16 cellular contexts compared by ENCODE assay signal in the genomic region with DNA sequence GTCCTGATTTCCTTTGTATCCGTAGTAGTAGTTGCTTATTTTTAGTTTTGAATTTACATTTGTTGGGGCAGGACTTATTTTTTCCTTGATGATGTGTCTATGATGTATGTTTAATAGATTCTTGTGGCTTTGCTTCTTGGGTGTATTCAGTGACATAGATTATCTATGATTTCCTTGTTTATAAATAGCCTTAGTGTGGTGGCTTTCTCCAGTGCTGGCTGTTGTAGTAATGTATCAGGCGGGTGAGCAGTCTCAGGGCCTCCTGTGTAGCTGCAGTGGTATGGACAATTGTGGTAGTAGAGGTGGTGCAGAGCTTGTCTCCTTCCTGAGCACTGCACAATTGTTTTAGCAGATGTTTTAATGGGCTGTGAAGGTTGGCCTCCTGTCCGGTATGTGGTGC.
DNase-seq lines count a peak whose midpoint lies in the region.
"Had no signal": no experiment of that assay in that cellular context is flagged by ENCODE, and none has a peak within 500 bp of the region (broad histone marks: within the 10 kb centered on the region; RNA-seq: fewer than 3 reads in every experiment).

No MANE protein-coding gene starts in this region.

- no peak overlapping the region for H4K91ac ChIP-seq in neuronal stem cell (ENCODE audit: low read depth, low read length, poor library complexity)

- H2AFZ ChIP-seq in neuronal stem cell (ENCODE audit: low read length): no peak overlapping the region

- H3K14ac ChIP-seq in neuronal stem cell (ENCODE audit: low read length): no peak overlapping the region

- H3K4me1 ChIP-seq in neuronal stem cell (ENCODE audit: control insufficient read depth in 2 of 2, insufficient read depth in 1 of 2, low read depth in 1 of 2, low read length in 2 of 2): no peaks in the 10 kb centered on the region
- H3K4me1 ChIP-seq: ascending aorta, BLaER1, SJCRH30 had no signal

- H3K9ac ChIP-seq in neuronal stem cell (ENCODE audit: low read depth, low read length, poor library complexity): no peak overlapping the region
- H3K9ac ChIP-seq: BLaER1 had no signal

- H3K4me3 ChIP-seq in neuronal stem cell (ENCODE audit: low read length in 2 of 2): no peak overlapping the region
- H3K4me3 ChIP-seq: ascending aorta, BLaER1, SJCRH30 had no signal

- H3K9me3 ChIP-seq in neuronal stem cell (replicated peaks in 1 of 2; ENCODE audit: control insufficient read depth in 2 of 2, insufficient read depth in 1 of 2, low read depth in 1 of 2, low read length in 2 of 2): peaks cover 0 to 12% of the 10 kb centered on the region in 2 donors
- H3K9me3 ChIP-seq: ascending aorta, BLaER1, SJCRH30 had no signal

- H3K36me3 ChIP-seq in neuronal stem cell (replicated peaks in 1 of 2; ENCODE audit: control insufficient read depth in 2 of 2, insufficient read depth in 2 of 2, low read length in 2 of 2): peaks cover 18 to 98% of the 10 kb centered on the region in 2 donors

- H4K8ac ChIP-seq in neuronal stem cell (ENCODE audit: low read depth, low read length): no peak overlapping the region

- no peak overlapping the region for H3K27ac ChIP-seq in neuronal stem cell (replicated peaks; ENCODE audit: low read length)
- H3K27ac ChIP-seq: ascending aorta, BLaER1, SJCRH30 had no signal

- H3K4me2 ChIP-seq in neuronal stem cell (ENCODE audit: insufficient read depth, low read length, poor library complexity, severe bottlenecking): no peak overlapping the region
- H3K4me2 ChIP-seq: BLaER1 had no signal

- no peak overlapping the region for H3K18ac ChIP-seq in neuronal stem cell (ENCODE audit: low read length)

- no peak overlapping the region for H2BK5ac ChIP-seq in neuronal stem cell (ENCODE audit: low read length)

- H3K4me1 Mint-ChIP-seq in activated naive CD8-positive, alpha-beta T cell treated with anti-CD3 and anti-CD28 coated beads for 36 hours: peaks cover 30% of the 10 kb centered on the region
- H3K4me1 Mint-ChIP-seq in immature natural killer cell: peaks cover 27 to 39% of the 10 kb centered on the region in 2 donors

- H2BK12ac ChIP-seq in neuronal stem cell (ENCODE audit: low read length): no peak overlapping the region

- DNase-seq in AG08396 (ENCODE audit: low spot score): peak; percentile 29
- DNase-seq in EH (ENCODE audit: low read depth): peak; percentile 41
- DNase-seq in activated naive CD8-positive, alpha-beta T cell treated with anti-CD3 and anti-CD28 coated beads for 36 hours: no peak
- no peak for DNase-seq in immature natural killer cell
- no peak for DNase-seq in DMS 273 treated with DMSO at 0.1 percent for 48 hours (lab: John Stamatoyannopoulos, UW)
- DNase-seq in pons (ENCODE audit: low spot score): no peak
- no peak for DNase-seq in effector CD8-positive, alpha-beta T cell (lab: John Stamatoyannopoulos, UW)
- DNase-seq in neuronal stem cell (ENCODE audit: low spot score): no peak
- DNase-seq: NCI-H1092; NCI-H2171 treated with DMSO at 0.1 percent for 48 hours; SJCRH30; stimulated activated CD4-positive, alpha-beta T cell treated with anti-CD3 and anti-CD28 coated beads, Interleukin-1b, Interleukin-23, amount 100 ng/mL, for 48 hours; stimulated activated CD8-positive, alpha-beta memory T cell treated with anti-CD3 and anti-CD28 coated beads, Interleukin-4, amount 100 ng/mL, for 48 hours; trophoblast cell had no signal

- H2BK15ac ChIP-seq in neuronal stem cell (ENCODE audit: low read length): no peak overlapping the region

- no peaks in the 10 kb centered on the region for H3K27me3 ChIP-seq in neuronal stem cell (ENCODE audit: control insufficient read depth in 3 of 3, insufficient read depth in 3 of 3, low read depth in 1 of 3, low read length in 3 of 3)
- H3K27me3 ChIP-seq: ascending aorta, BLaER1, SJCRH30 had no signal

- no peaks in the 10 kb centered on the region for H3K9me3 Mint-ChIP-seq in activated naive CD8-positive, alpha-beta T cell treated with anti-CD3 and anti-CD28 coated beads for 36 hours
- no peaks in the 10 kb centered on the region for H3K9me3 Mint-ChIP-seq in immature natural killer cell

- H2BK120ac ChIP-seq in neuronal stem cell (ENCODE audit: low read depth, low read length): no peak overlapping the region

- H3K4me3 Mint-ChIP-seq in activated naive CD8-positive, alpha-beta T cell treated with anti-CD3 and anti-CD28 coated beads for 36 hours: no peak overlapping the region
- no peak overlapping the region for H3K4me3 Mint-ChIP-seq in immature natural killer cell

- WGBS in neuronal stem cell (ENCODE audit: extremely low coverage in 2 of 2, insufficient read length in 2 of 2, insufficient replicate concordance in 1 of 2), 2 donors: no CpG with 5 or more reads among the region's 3 CpGs

- H3K36me3 Mint-ChIP-seq in activated naive CD8-positive, alpha-beta T cell treated with anti-CD3 and anti-CD28 coated beads for 36 hours: peaks cover 69% of the 10 kb centered on the region
- peaks cover 18 to 43% (median 25%) of the 10 kb centered on the region in 3 donors for H3K36me3 Mint-ChIP-seq in immature natural killer cell

- H3K27ac Mint-ChIP-seq in activated naive CD8-positive, alpha-beta T cell treated with anti-CD3 and anti-CD28 coated beads for 36 hours: peak overlapping the region; percentile 22
- H3K27ac Mint-ChIP-seq in immature natural killer cell: peak overlapping the region; percentile 12 to 84 (median 42)

- H3K27me3 Mint-ChIP-seq in activated naive CD8-positive, alpha-beta T cell treated with anti-CD3 and anti-CD28 coated beads for 36 hours: no peaks in the 10 kb centered on the region
- H3K27me3 Mint-ChIP-seq in immature natural killer cell (ENCODE audit: low read depth in 3 of 3): peaks cover 0 to 2% (median 2%) of the 10 kb centered on the region in 3 donors

- no peak overlapping the region for H3K23ac ChIP-seq in neuronal stem cell (ENCODE audit: low read depth, low read length, poor library complexity)

- peaks cover 8% of the 10 kb centered on the region for H3K79me1 ChIP-seq in neuronal stem cell (ENCODE audit: low read depth, low read length)

- H2AK5ac ChIP-seq in neuronal stem cell (ENCODE audit: low read depth, low read length): no peak overlapping the region

- H3K4ac ChIP-seq in neuronal stem cell (ENCODE audit: low read length): no peak overlapping the region

Comparison
In these comparisons a context has a peak if more than half of its experiments do, and no peak if none do; other contexts are left out.
1. DNase-seq: peak in AG08396 (single experiment) and EH (single experiment); none in activated naive CD8-positive, alpha-beta T cell treated with anti-CD3 and anti-CD28 coated beads for 36 hours (single experiment), immature natural killer cell (0 of 3), DMS 273 treated with DMSO at 0.1 percent for 48 hours (single experiment), pons (single experiment), effector CD8-positive, alpha-beta T cell (single experiment) and neuronal stem cell (single experiment).